In genomic region chr12:30437616-30438015, GRCh38 we compare ENCODE assay signal across 14 cellular contexts.
DNase-seq lines count a peak whose midpoint lies in the region; ATAC-seq and TF ChIP-seq lines count a peak whose summit lies in the region.
"Had no signal": no experiment of that assay in that cellular context is flagged by ENCODE, and none has a peak within 500 bp of the region (broad histone marks: within the 10 kb centered on the region; RNA-seq: fewer than 3 reads in every experiment).

No MANE protein-coding gene starts in this region.

- no peaks in the 10 kb centered on the region for H3K36me3 Mint-ChIP-seq in progenitor cell of endocrine pancreas (ENCODE audit: insufficient read depth)

- H3K9me3 ChIP-seq in heart right ventricle = no peaks in the 10 kb centered on the region

- TF ChIP-seq CTCF in heart right ventricle (IDR thresholded peaks at IDR 0.05) (no peak), progenitor cell of endocrine pancreas (IDR thresholded peaks at IDR 0.05; ENCODE audit: unreplicated experiment) (no peak)

- H3K4me3 ChIP-seq in heart right ventricle = no peak overlapping the region
- H3K4me3 ChIP-seq: cardiac muscle cell had no signal

- peak; percentile 92 for DNase-seq in DMS 273 treated with DMSO at 0.1 percent for 48 hours (lab: John Stamatoyannopoulos, UW)
- DNase-seq in OCI-M1 (lab: John Stamatoyannopoulos, UW) = peak; percentile 13
- peak in 1 of 2 donors; percentile 7 for DNase-seq in heart right ventricle
- DNase-seq in progenitor cell of endocrine pancreas (ENCODE audit: low spot score, unreplicated experiment) = no peak
- DNase-seq in NOMO-1 (lab: John Stamatoyannopoulos, UW; ENCODE audit: unreplicated experiment in 2 of 2) = no peak
- DNase-seq in stimulated activated naive CD8-positive, alpha-beta T cell treated with anti-CD3 and anti-CD28 coated beads, Interleukin-15, Interleukin-2, amounts not matched to agents 100 U/mL and 50 U/mL, for 24 hours = no peak
- DNase-seq: activated naive CD4-positive, alpha-beta T cell treated with anti-CD3 and anti-CD28 coated beads, Interleukin-2, amount 50 U/mL, for 16 hours; DND-41; hypothalamus; NCI-H2029 treated with DMSO at 0.1 percent for 48 hours had no signal

- no peaks in the 10 kb centered on the region for H3K36me3 ChIP-seq in heart right ventricle
- H3K36me3 ChIP-seq: cardiac muscle cell had no signal

- peaks cover 0 to 17% (median 8%) of the 10 kb centered on the region in 9 donors for H3K4me1 ChIP-seq in heart right ventricle

- H3K27me3 Mint-ChIP-seq in progenitor cell of endocrine pancreas = no peaks in the 10 kb centered on the region
- H3K27me3 Mint-ChIP-seq: B cell had no signal

- no peaks in the 10 kb centered on the region for H3K9me3 Mint-ChIP-seq in progenitor cell of endocrine pancreas (ENCODE audit: low read depth)

- H3K27ac Mint-ChIP-seq in progenitor cell of endocrine pancreas = peak overlapping the region; percentile 0
- H3K27ac Mint-ChIP-seq: B cell had no signal

- ATAC-seq in heart right ventricle (peak; percentile 64 to 93 (median 78)), HG03439 (IDR thresholded peaks at IDR 0.05; ENCODE audit: unreplicated experiment) (no peak), HG02588 (IDR thresholded peaks at IDR 0.05; ENCODE audit: unreplicated experiment) (no peak)
- ATAC-seq in stimulated activated naive CD8-positive, alpha-beta T cell treated with anti-CD3 and anti-CD28 coated beads, Interleukin-15, Interleukin-2, amounts not matched to agents 100 U/mL and 50 U/mL, for 24 hours = no peak

- H3K4me1 Mint-ChIP-seq in progenitor cell of endocrine pancreas (ENCODE audit: low read depth) = peaks cover 15% of the 10 kb centered on the region
- H3K4me1 Mint-ChIP-seq: B cell had no signal

- intact Hi-C loops in heart right ventricle (cut with DNase I) = no loop called here

- no peak overlapping the region for H3K4me3 Mint-ChIP-seq in progenitor cell of endocrine pancreas (ENCODE audit: low read depth)
- H3K4me3 Mint-ChIP-seq: B cell had no signal

- no peaks in the 10 kb centered on the region for H3K27me3 ChIP-seq in heart right ventricle
- H3K27me3 ChIP-seq: cardiac muscle cell had no signal

- H3K27ac ChIP-seq in heart right ventricle = peak overlapping the region in 5 of 10 donors; percentile 20 to 44 (median 36)
- H3K27ac ChIP-seq: cardiac muscle cell had no signal

Comparison
In these comparisons a context has a peak if more than half of its experiments do, and no peak if none do; other contexts are left out.
1. DNase-seq: peak in DMS 273 treated with DMSO at 0.1 percent for 48 hours (single experiment) and OCI-M1 (single experiment); none in progenitor cell of endocrine pancreas (single experiment), NOMO-1 (0 of 2) and stimulated activated naive CD8-positive, alpha-beta T cell treated with anti-CD3 and anti-CD28 coated beads, Interleukin-15, Interleukin-2, amounts not matched to agents 100 U/mL and 50 U/mL, for 24 hours (single experiment).
2. ATAC-seq: peak in heart right ventricle (8 of 8); none in HG03439 (single experiment), HG02588 (single experiment) and stimulated activated naive CD8-positive, alpha-beta T cell treated with anti-CD3 and anti-CD28 coated beads, Interleukin-15, Interleukin-2, amounts not matched to agents 100 U/mL and 50 U/mL, for 24 hours (single experiment).